Comparison of ENCODE assay signal across 8 cellular contexts in the genomic region with DNA sequence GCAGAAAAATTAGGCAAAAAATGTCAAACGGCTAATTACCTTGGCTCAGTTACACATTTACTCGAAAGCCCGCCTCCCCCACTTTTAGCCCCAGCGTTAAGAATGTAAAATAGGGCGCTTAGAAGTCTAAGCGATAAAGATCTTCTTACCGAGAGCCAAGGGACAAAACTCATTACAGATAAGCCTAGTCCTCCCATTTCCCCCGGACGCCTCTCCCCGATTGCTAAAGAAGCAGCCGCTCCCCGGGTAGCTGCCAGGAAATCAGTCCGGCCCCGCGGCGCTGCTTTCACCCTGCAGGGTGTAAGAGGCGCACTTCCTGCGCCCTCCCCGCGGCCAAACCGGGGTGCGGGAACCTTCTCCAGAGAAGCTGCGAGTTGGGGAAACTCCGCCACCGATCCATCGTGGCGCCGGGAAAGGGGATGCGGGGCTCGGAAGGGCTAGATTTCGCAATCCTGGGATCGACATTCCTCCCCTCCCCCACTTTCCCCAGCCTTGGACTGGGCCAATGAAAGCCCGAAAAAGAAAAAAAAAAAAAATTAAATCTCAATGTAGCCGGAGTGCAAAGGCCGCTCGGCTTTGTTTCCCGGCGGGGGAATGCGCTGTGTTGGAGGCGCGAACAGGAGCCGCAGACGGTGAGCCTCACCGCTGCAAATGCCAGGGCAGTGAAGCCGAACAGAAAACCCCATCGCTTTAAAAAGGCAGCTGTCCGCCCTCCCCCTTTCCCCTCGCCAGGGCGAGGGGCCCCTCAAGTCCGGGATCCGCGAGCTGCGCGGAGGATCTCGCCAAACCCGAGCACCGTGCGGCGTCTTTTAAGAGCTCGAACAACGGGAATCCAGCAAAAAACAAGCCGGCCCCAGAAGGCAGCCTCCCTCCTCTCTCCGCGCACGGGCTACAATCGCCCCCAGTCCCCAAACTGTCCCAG. TPM values are rescaled to one million over a fixed set of nuclear protein-coding genes. Genes with fewer than 3 reads are reported as not detected.
DNase-seq lines count a peak whose midpoint lies in the region; ATAC-seq, FAIRE-seq and TF ChIP-seq lines count a peak whose summit lies in the region.

No MANE protein-coding gene starts in this region.

- H3K4me3 ChIP-seq in heart left ventricle (peak overlapping the region; percentile 65 to 97 (median 88)), pancreas (peak overlapping the region; percentile 51 to 73 (median 59))

- TF ChIP-seq CTCF in heart left ventricle (IDR thresholded peaks at IDR 0.05) (peak in 6 of 12 donors; percentile 15 to 32 (median 28)), pancreas (IDR thresholded peaks at IDR 0.05) (no peak)

- no peak for FAIRE-seq in pancreas (lab: Jason Lieb, UNC)

- peak; percentile 45 for DNase-seq in stimulated activated CD4-positive, alpha-beta T cell treated with anti-CD3 and anti-CD28 coated beads, Interleukin-1b, Interleukin-23, amount 100 ng/mL, for 48 hours
- no peak for DNase-seq in stimulated activated CD4-positive, alpha-beta T cell treated with anti-CD3 and anti-CD28 coated beads, Interleukin-12 subunit alpha, Interleukin-12 subunit beta, amount 100 ng/mL, for 4 hours
- DNase-seq in NCI-H345 (lab: John Stamatoyannopoulos, UW) = peak; percentile 75
- DNase-seq in heart left ventricle = peak; percentile 86 to 92 (median 90)
- peak; percentile 74 to 90 (median 78) for DNase-seq in pancreas

- ATAC-seq in HG02884 (IDR thresholded peaks at IDR 0.05; ENCODE audit: unreplicated experiment) = peak; percentile 41
- peak; percentile 30 to 52 (median 48) for ATAC-seq in heart left ventricle
- ATAC-seq in pancreas = peak; percentile 55 to 67 (median 64)
- no peak for ATAC-seq in HG03196 (IDR thresholded peaks at IDR 0.05; ENCODE audit: unreplicated experiment)

- intact Hi-C loops in heart left ventricle (cut with DNase I) (loop anchor here (1.0 to 10.0 kb wide), 19 partner anchors 124 to 628 kb away; no protein-coding TSS in a partner anchor), pancreas (cut with DNase I) (loop anchor here in 1 of 3 donors (10.0 kb wide), 1 partner anchor 624 kb away; no protein-coding TSS in a partner anchor)

- H3K36me3 ChIP-seq in heart left ventricle = no peaks in the 10 kb centered on the region
- no peaks in the 10 kb centered on the region for H3K36me3 ChIP-seq in pancreas

- H3K9me3 ChIP-seq in heart left ventricle = peaks cover 0 to 19% (median 8%) of the 10 kb centered on the region in 12 donors
- H3K9me3 ChIP-seq in pancreas = no peaks in the 10 kb centered on the region

- 0% methylated on average over 65 to 66 of the region's 66 CpGs for WGBS in adipose tissue, 3 donors
- 0 to 1% (median 0%) methylated on average over 62 to 66 of the region's 66 CpGs for WGBS in heart left ventricle, 4 donors
- 0 to 1% methylated on average over 66 of the region's 66 CpGs for WGBS in pancreas, 2 donors

- H3K27ac ChIP-seq in adipose tissue (ENCODE audit: low read depth, low read length) = peak overlapping the region; percentile 57
- H3K27ac ChIP-seq in heart left ventricle = peak overlapping the region; percentile 91 to 98 (median 96)
- peak overlapping the region; percentile 82 to 95 (median 93) for H3K27ac ChIP-seq in pancreas

- H3K4me1 ChIP-seq in heart left ventricle = peaks cover 0 to 32% (median 12%) of the 10 kb centered on the region in 12 donors
- H3K4me1 ChIP-seq in pancreas = no peaks in the 10 kb centered on the region

- H3K27me3 ChIP-seq in heart left ventricle = peaks cover 0 to 28% (median 0%) of the 10 kb centered on the region in 9 donors
- H3K27me3 ChIP-seq in pancreas = no peaks in the 10 kb centered on the region

- TF ChIP-seq POLR2A in heart left ventricle (IDR thresholded peaks at IDR 0.05) = no peak

RNA-seq across cellular contexts. Expression of a gene that starts 0.7 kb away (rescaled TPM):
- 10 to 100 TPM in 2 of 3 donors, 1 to 10 TPM in 1; 5.6 to 45.7 (median 13.3) TPM for polyA plus RNA-seq in adipose tissue
- total RNA-seq in heart left ventricle = 10 to 100 TPM; 23.5 to 48.5 (median 35.6) TPM
- 10 to 100 TPM in 1 of 2 donors, 1 to 10 TPM in 1; 8.0 to 16.4 TPM for polyA plus RNA-seq in heart left ventricle
- total RNA-seq in pancreas = 10 to 100 TPM in 4 of 6 donors, 1 to 10 TPM in 2; 6.4 to 20.5 (median 12.2) TPM
- 1 to 10 TPM; 2.8 to 3.1 TPM for polyA plus RNA-seq in pancreas
